In the genomic region with DNA sequence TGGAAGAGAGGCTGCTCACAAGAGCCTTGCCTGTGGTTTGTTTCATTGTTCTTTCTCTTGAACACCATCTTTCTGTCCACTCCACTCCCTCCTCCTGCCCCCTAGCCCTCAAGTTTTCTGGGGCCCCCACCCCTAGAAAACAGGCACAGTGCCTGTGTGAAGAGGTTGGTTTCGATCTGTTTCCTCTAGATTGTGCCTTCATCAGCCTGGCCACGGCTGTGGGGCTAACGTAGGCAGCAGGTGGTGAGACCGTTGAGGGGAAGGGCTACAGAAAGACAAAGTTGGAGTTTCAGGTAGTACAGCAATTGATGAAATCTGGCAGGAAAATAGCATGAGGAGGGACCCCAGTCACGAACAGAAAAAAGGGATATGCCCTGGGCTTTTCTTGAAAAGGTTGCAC, we compare ENCODE assay signal across 36 cellular contexts. TPM values are rescaled to one million over a fixed set of nuclear protein-coding genes. Genes with fewer than 3 reads are reported as not detected.
DNase-seq lines count a peak whose midpoint lies in the region; ATAC-seq and TF ChIP-seq lines count a peak whose summit lies in the region.
"Had no signal": no experiment of that assay in that cellular context is flagged by ENCODE, and none has a peak within 500 bp of the region (broad histone marks: within the 10 kb centered on the region; RNA-seq: fewer than 3 reads in every experiment).

No MANE protein-coding gene starts in this region.

- H3K9me3 Mint-ChIP-seq in CD14-positive monocyte (peaks cover 0 to 5% (median 0%) of the 10 kb centered on the region in 7 donors), endodermal cell (no peaks in the 10 kb centered on the region)
- H3K9me3 Mint-ChIP-seq: activated T-cell treated with anti-CD3 and anti-CD28 coated beads, Interleukin-2, amount 50 U/mL, for 72 hours; IgD-negative memory B cell; memory B cell; stimulated activated naive CD8-positive, alpha-beta T cell treated with anti-CD3 and anti-CD28 coated beads, Interleukin-15, Interleukin-2, amounts not matched to agents 100 ng/mL and 50 ng/mL, for 24 hours; T-helper 1 cell treated with Interleukin-12 subunit alpha and Interleukin-12 subunit beta and Interleukin-4 antibody, amounts not matched to agents 30 μg/mL and 1 μg/mL, for 36 hours had no signal

- no peak for TF ChIP-seq CTCF in CD14-positive monocyte (IDR thresholded peaks at IDR 0.05)
- TF ChIP-seq CTCF in endodermal cell (conservative IDR thresholded peaks at IDR 0.05): no peak

- no peak for DNase-seq in CD14-positive monocyte (ENCODE audit: low spot score)
- DNase-seq in endodermal cell: no peak
- DNase-seq in HAP-1 (ENCODE audit: low spot score in 2 of 2): no peak
- DNase-seq in NCI-H2081 treated with DMSO at 0.1 percent for 48 hours (lab: John Stamatoyannopoulos, UW): no peak
- no peak for DNase-seq in NCI-H526 treated with DMSO at 0.1 percent for 48 hours (lab: John Stamatoyannopoulos, UW)
- DNase-seq: activated CD4-positive, alpha-beta T cell treated with anti-CD3 and anti-CD28 coated beads, Interleukin-2, amount 50 U/mL, for 48 hours; activated naive CD4-positive, alpha-beta T cell treated with Interleukin-2 at 50 U/mL for 16 hours; activated T-cell treated with anti-CD3 and anti-CD28 coated beads, Interleukin-2, amount 50 U/mL, for 72 hours; body of pancreas; dermis blood vessel endothelial cell; DMS 273 treated with DMSO at 0.1 percent for 48 hours; foreskin fibroblast; HCEC 1CT; islet precursor cell; left lung; NCI-H1105 treated with DMSO at 0.1 percent for 48 hours; NCI-H2029; NCI-H524 treated with DMSO at 0.1 percent for 48 hours; NK-92 treated with Interleukin-12 subunit alpha and Interleukin-12 subunit beta, amount 100 ng/mL, for 24 hours; PC-9; posterior cingulate gyrus; right cardiac atrium; SK-N-SH; spleen; stimulated activated CD4-positive, alpha-beta T cell treated with anti-CD3 and anti-CD28 coated beads, Interleukin-2, amount 100 ng/mL, for 24 hours had no signal

- H3K4me3 ChIP-seq in endodermal cell (ENCODE audit: low read length) (no peak overlapping the region), HAP-1 (no peak overlapping the region)
- H3K4me3 ChIP-seq: A549, body of pancreas, left lung, PC-9, spleen, vagina had no signal

- H3K4me1 Mint-ChIP-seq in CD14-positive monocyte (peaks cover 8% of the 10 kb centered on the region), endodermal cell (no peaks in the 10 kb centered on the region)

- 91 to 94% methylated on average over 5 of the region's 5 CpGs for WGBS in endodermal cell (ENCODE audit: insufficient coverage in 1 of 2, insufficient read length in 1 of 2), 2 experiments

- H3K27ac Mint-ChIP-seq in CD14-positive monocyte (peak overlapping the region in 1 of 7 donors; percentile 70), endodermal cell (peak overlapping the region; percentile 3)
- H3K27ac Mint-ChIP-seq: activated T-cell treated with anti-CD3 and anti-CD28 coated beads, Interleukin-2, amount 50 U/mL, for 72 hours; IgD-negative memory B cell; memory B cell; stimulated activated naive CD8-positive, alpha-beta T cell treated with anti-CD3 and anti-CD28 coated beads, Interleukin-15, Interleukin-2, amounts not matched to agents 100 ng/mL and 50 ng/mL, for 24 hours; T-helper 1 cell treated with Interleukin-12 subunit alpha and Interleukin-12 subunit beta and Interleukin-4 antibody, amounts not matched to agents 30 μg/mL and 1 μg/mL, for 36 hours had no signal

- intact Hi-C loops in CD14-positive monocyte (cut with micrococcal nuclease): no loop called here

- peak; percentile 28 for ATAC-seq in GM21390 (IDR thresholded peaks at IDR 0.05; ENCODE audit: unreplicated experiment)
- no peak for ATAC-seq in HG03342 (IDR thresholded peaks at IDR 0.05; ENCODE audit: unreplicated experiment)
- ATAC-seq: A549; activated CD4-positive, CD25-positive, alpha-beta regulatory T cell treated with anti-CD3 and anti-CD28 coated beads, Interleukin-2, amount 50 U/mL, for 24 hours; activated T-cell treated with anti-CD3 and anti-CD28 coated beads, Interleukin-2, amount 50 U/mL, for 72 hours; body of pancreas; esophagus mucosa; left lung; right cardiac atrium had no signal

- no peak overlapping the region for H3K9ac ChIP-seq in endodermal cell (ENCODE audit: extremely low read depth, low read length, poor library complexity, severe bottlenecking)
- H3K9ac ChIP-seq: SK-N-SH had no signal

- H3K27me3 Mint-ChIP-seq in CD14-positive monocyte (ENCODE audit: low read depth in 3 of 3): peaks cover 24 to 29% (median 27%) of the 10 kb centered on the region in 3 donors
- H3K27me3 Mint-ChIP-seq in endodermal cell (ENCODE audit: insufficient read depth): no peaks in the 10 kb centered on the region

- H3K36me3 Mint-ChIP-seq in CD14-positive monocyte (peaks cover 0 to 3% of the 10 kb centered on the region in 2 donors), endodermal cell (ENCODE audit: low read depth) (peaks cover 26% of the 10 kb centered on the region)
- H3K36me3 Mint-ChIP-seq: IgD-negative memory B cell, memory B cell had no signal

- no peaks in the 10 kb centered on the region for H3K27me3 ChIP-seq in endodermal cell (ENCODE audit: control insufficient read depth, insufficient read depth, low read length, poor library complexity, severe bottlenecking)
- no peaks in the 10 kb centered on the region for H3K27me3 ChIP-seq in HAP-1 (ENCODE audit: low read depth)
- H3K27me3 ChIP-seq: body of pancreas, vagina had no signal

- H3K27ac ChIP-seq in KOPT-K1 (ENCODE audit: low read depth, low read length, poor library complexity, severe bottlenecking) (peak overlapping the region; percentile 41), endodermal cell (ENCODE audit: low read depth, low read length) (no peak overlapping the region)
- H3K27ac ChIP-seq: A549, body of pancreas, left lung, PC-9, spleen, vagina had no signal

- no peaks in the 10 kb centered on the region for H3K9me3 ChIP-seq in KOPT-K1 (ENCODE audit: insufficient read depth, low read length, poor library complexity, severe bottlenecking)
- H3K9me3 ChIP-seq in endodermal cell (ENCODE audit: control insufficient read depth, low read length): no peaks in the 10 kb centered on the region
- no peaks in the 10 kb centered on the region for H3K9me3 ChIP-seq in HAP-1
- H3K9me3 ChIP-seq: A549, body of pancreas, left lung, SK-N-SH, spleen, vagina had no signal

- H3K4me3 Mint-ChIP-seq in CD14-positive monocyte (peak overlapping the region; percentile 49 to 75), endodermal cell (no peak overlapping the region)
- H3K4me3 Mint-ChIP-seq: activated T-cell treated with anti-CD3 and anti-CD28 coated beads, Interleukin-2, amount 50 U/mL, for 72 hours; IgD-negative memory B cell; memory B cell; stimulated activated naive CD8-positive, alpha-beta T cell treated with anti-CD3 and anti-CD28 coated beads, Interleukin-15, Interleukin-2, amounts not matched to agents 100 ng/mL and 50 ng/mL, for 24 hours; T-helper 1 cell treated with Interleukin-12 subunit alpha and Interleukin-12 subunit beta and Interleukin-4 antibody, amounts not matched to agents 30 μg/mL and 1 μg/mL, for 36 hours had no signal

- peaks cover 33% of the 10 kb centered on the region; the same call in 1 of the 2 replicates for H3K36me3 ChIP-seq in KOPT-K1 (ENCODE audit: insufficient read depth, low read length)
- H3K36me3 ChIP-seq in endodermal cell (ENCODE audit: control insufficient read depth, insufficient read depth, low read length): peaks cover 18% of the 10 kb centered on the region
- no peaks in the 10 kb centered on the region; the same call in 1 of the 2 replicates for H3K36me3 ChIP-seq in HAP-1 (replicated peaks)
- H3K36me3 ChIP-seq: left lung, spleen, vagina had no signal

- H3K4me1 ChIP-seq in endodermal cell (ENCODE audit: control insufficient read depth, insufficient read depth, low read length) (no peaks in the 10 kb centered on the region), HAP-1 (0 out of 2 replicates have a peak, but pooled peaks cover 2% of the 10 kb centered on the region)

- in situ Hi-C loops in HAP-1 (cut with MboI; ENCODE audit: low sequenced_read_pairs): no loop called here

RNA-seq across cellular contexts. Expression of gene VASH2, which starts 5.9 kb away (rescaled TPM):
- not detected for polyA plus RNA-seq in CD14-positive monocyte
- total RNA-seq in endodermal cell: 10 to 100 TPM; 13.7 to 30.2 TPM
- polyA plus RNA-seq in endodermal cell (2013, experiment 1 of 2): 22.4 TPM
- 18.2 TPM for polyA plus RNA-seq in endodermal cell (2013, experiment 2 of 2)
- total RNA-seq: PC-9 had no signal
- polyA plus RNA-seq: IgD-negative memory B cell had no signal

RNA-seq across cellular contexts. Expression of gene ANGEL2, which starts 59.4 kb away (rescaled TPM):
- 10 to 100 TPM; 17.5 to 18.3 TPM for polyA plus RNA-seq in CD14-positive monocyte
- 10 to 100 TPM; 55.8 to 60.4 TPM for total RNA-seq in endodermal cell
- polyA plus RNA-seq in endodermal cell (2013, experiment 1 of 2): 29.9 TPM
- 31.7 TPM for polyA plus RNA-seq in endodermal cell (2013, experiment 2 of 2)
